In genomic region chr19:40810160-40810559, GRCh38 we compare ENCODE assay signal across 10 cellular contexts. TPM values are rescaled to one million over a fixed set of nuclear protein-coding genes. Genes with fewer than 3 reads are reported as not detected.
A peak's percentile ranks its signal among the peaks of the same experiment; 100 is the strongest.
DNase-seq lines count a peak whose midpoint lies in the region; ATAC-seq and TF ChIP-seq lines count a peak whose summit lies in the region.
"Had no signal": no experiment of that assay in that cellular context is flagged by ENCODE, and none has a peak within 500 bp of the region (broad histone marks: within the 10 kb centered on the region; RNA-seq: fewer than 3 reads in every experiment).

No MANE protein-coding gene starts in this region.

- H3K36me3 Mint-ChIP-seq in HFFc6 (ENCODE audit: low read depth) = peaks cover 22% of the 10 kb centered on the region
- peaks cover 0 to 16% (median 10%) of the 10 kb centered on the region in 3 donors for H3K36me3 Mint-ChIP-seq in naive thymus-derived CD8-positive, alpha-beta T cell

- no peak for ATAC-seq in naive thymus-derived CD8-positive, alpha-beta T cell
- ATAC-seq in GM21367 (IDR thresholded peaks at IDR 0.05; ENCODE audit: unreplicated experiment) = no peak

- TF ChIP-seq CTCF in AG04450 (IDR thresholded peaks at IDR 0.05; ENCODE audit: low read depth, low read length) (no peak), HFFc6 (IDR thresholded peaks at IDR 0.05) (no peak), OCI-LY7 (conservative IDR thresholded peaks at IDR 0.05; ENCODE audit: low read length) (no peak)

- peak overlapping the region; percentile 88 for H3K27ac Mint-ChIP-seq in HFFc6
- peak overlapping the region; percentile 68 to 99 (median 92) for H3K27ac Mint-ChIP-seq in naive thymus-derived CD8-positive, alpha-beta T cell

- H3K27ac ChIP-seq in AG04450 (ENCODE audit: low read depth, low read length) (peak overlapping the region; percentile 11), OCI-LY7 (ENCODE audit: low read depth, low read length, poor library complexity, severe bottlenecking) (no peak overlapping the region)

- CTCF ChIA-PET in AG04450 (lab: Charles Lee) = no interaction called here
- CTCF ChIA-PET in OCI-LY7 (lab: Charles Lee; ENCODE audit: unreplicated experiment) = no interaction called here

- H3K9me2 ChIP-seq in OCI-LY7 (ENCODE audit: insufficient read depth, low read length) = no peaks in the 10 kb centered on the region

- H3K4me1 Mint-ChIP-seq in HFFc6 (ENCODE audit: low read depth) = peaks cover 59% of the 10 kb centered on the region
- peaks cover 43 to 70% (median 67%) of the 10 kb centered on the region in 4 donors for H3K4me1 Mint-ChIP-seq in naive thymus-derived CD8-positive, alpha-beta T cell

- peaks cover 49% of the 10 kb centered on the region for H3K36me3 ChIP-seq in OCI-LY7 (ENCODE audit: insufficient read depth, low read length)

- H2AFZ ChIP-seq in OCI-LY7 (ENCODE audit: low read length) = no peak overlapping the region

- H3K27me3 Mint-ChIP-seq in HFFc6 (ENCODE audit: insufficient read depth) = peaks cover 6% of the 10 kb centered on the region
- H3K27me3 Mint-ChIP-seq in naive thymus-derived CD8-positive, alpha-beta T cell = no peaks in the 10 kb centered on the region

- H3K4me3 ChIP-seq in AG04450 (ENCODE audit: low read depth, low read length) (peak overlapping the region; percentile 27; the same call in 1 of the 2 replicates), OCI-LY7 (ENCODE audit: low read depth, low read length, poor library complexity, severe bottlenecking) (no peak overlapping the region)

- intact Hi-C loops in OCI-LY7 (cut with micrococcal nuclease; ENCODE audit: unreplicated experiment) = no loop called here

- POLR2A ChIA-PET in AG04450 (lab: Yijun Ruan, JAX) = no interaction called here
- POLR2A ChIA-PET in naive thymus-derived CD8-positive, alpha-beta T cell (lab: Charles Lee) = interaction anchor here (1.2 to 17.6 kb wide), 3 partner anchors 12 to 147 kb away, joined by 3 to 301 read pairs (median 47); partner anchors contain the start of genes EGLN2, MIA and RAB4B
- POLR2A ChIA-PET in OCI-LY7 (lab: Charles Lee) = no interaction called here

- no peak overlapping the region for H3K4me2 ChIP-seq in OCI-LY7 (ENCODE audit: low read length)

- peak overlapping the region; percentile 87 for H3K4me3 Mint-ChIP-seq in HFFc6
- H3K4me3 Mint-ChIP-seq in naive thymus-derived CD8-positive, alpha-beta T cell = peak overlapping the region; percentile 30 to 93 (median 84)

- H3K79me2 ChIP-seq in OCI-LY7 (ENCODE audit: insufficient read depth, low read depth, low read length) = peaks cover 14% of the 10 kb centered on the region; the same call in 1 of the 2 replicates

- no peaks in the 10 kb centered on the region for H3K9me3 Mint-ChIP-seq in HFFc6
- H3K9me3 Mint-ChIP-seq in naive thymus-derived CD8-positive, alpha-beta T cell = no peaks in the 10 kb centered on the region

- DNase-seq in AG04450 (ENCODE audit: low read depth, low spot score) (no peak), HFFc6 (no peak), dermis blood vessel endothelial cell (peak; percentile 8), OCI-LY7 (ENCODE audit: low spot score) (no peak), DMS153 (lab: John Stamatoyannopoulos, UW) (no peak), medulla oblongata (ENCODE audit: extremely low spot score) (no peak)
- DNase-seq in naive thymus-derived CD8-positive, alpha-beta T cell = peak in 1 of 10 donors; percentile 47

- BruUV-seq in OCI-LY7 (replicated peaks; lab: Mats Ljungman, UMichigan) = no TSS peak

- H3K4me1 ChIP-seq in OCI-LY7 (ENCODE audit: insufficient read depth, low read length, poor library complexity, severe bottlenecking) = peaks cover 32% of the 10 kb centered on the region

- H4K20me1 ChIP-seq in OCI-LY7 (ENCODE audit: insufficient read depth, low read length) = peaks cover 13% of the 10 kb centered on the region; the same call in 1 of the 2 replicates

- H3K9me3 ChIP-seq in AG04450 (ENCODE audit: control insufficient read depth, insufficient read depth, low read length) (peaks cover 7% of the 10 kb centered on the region; the same call in 1 of the 2 replicates), OCI-LY7 (ENCODE audit: low read length) (no peaks in the 10 kb centered on the region)

- H3K27me3 ChIP-seq in AG04450 (ENCODE audit: control insufficient read depth, insufficient read depth, low read length) = no peaks in the 10 kb centered on the region

RNA-seq across cellular contexts. Expression of gene EGLN2, which starts 11.2 kb away (rescaled TPM):
- 28.2 and 40.6 TPM in 2 replicates for polyA plus RNA-seq in AG04450 (2011; rRNA removed)
- 35.8 and 54.2 TPM in 2 replicates for polyA minus RNA-seq in AG04450 (2011; rRNA and poly(A)+ RNA removed)
- total RNA-seq in HFFc6 (2021; fragmentation: NEBNext Ultra II Directional; extraction: Animal tissue kit (Norgen Biotek cat#: 25700)) = 10 to 100 TPM; 56.0 to 72.0 (median 60.1) TPM
- total RNA-seq in dermis blood vessel endothelial cell (159 and 197 TPM in 2 replicates), OCI-LY7 (2022) (87.9 and 90.8 TPM in 2 replicates)
- 100 to 1,000 TPM; 233 to 243 TPM for total RNA-seq in naive thymus-derived CD8-positive, alpha-beta T cell
- polyA plus RNA-seq in naive thymus-derived CD8-positive, alpha-beta T cell = 100 to 1,000 TPM; 104 to 214 (median 153) TPM
- total RNA-seq in OCI-LY7 (2014; rRNA removed; shearing (Covaris generic)) = 76.1 and 81.6 TPM in 2 replicates

RNA-seq across cellular contexts. Expression of gene RAB4B, which starts 32.1 kb away (rescaled TPM):
- 14.0 and 16.2 TPM in 2 replicates for polyA plus RNA-seq in AG04450 (2011; rRNA removed)
- 6.3 and 12.9 TPM in 2 replicates for polyA minus RNA-seq in AG04450 (2011; rRNA and poly(A)+ RNA removed)
- 10 to 100 TPM; 20.4 to 26.4 (median 22.0) TPM for total RNA-seq in HFFc6 (2021; fragmentation: NEBNext Ultra II Directional; extraction: Animal tissue kit (Norgen Biotek cat#: 25700))
- 15.6 and 21.3 TPM in 2 replicates for total RNA-seq in dermis blood vessel endothelial cell
- total RNA-seq in naive thymus-derived CD8-positive, alpha-beta T cell = 10 to 100 TPM; 47.3 to 48.6 TPM
- 10 to 100 TPM; 76.4 to 87.2 (median 87.1) TPM for polyA plus RNA-seq in naive thymus-derived CD8-positive, alpha-beta T cell
- 32.2 and 37.1 TPM in 2 replicates for total RNA-seq in OCI-LY7 (2014; rRNA removed; shearing (Covaris generic))
- total RNA-seq in OCI-LY7 (2022) = 51.3 and 56.3 TPM in 2 replicates

RNA-seq across cellular contexts. Expression of gene MIA, which starts 34.8 kb away (rescaled TPM):
- polyA plus RNA-seq in AG04450 (2011; rRNA removed) = not detected in 2 replicates
- polyA minus RNA-seq in AG04450 (2011; rRNA and poly(A)+ RNA removed) = not detected in 2 replicates
- total RNA-seq in HFFc6 (2021; fragmentation: NEBNext Ultra II Directional; extraction: Animal tissue kit (Norgen Biotek cat#: 25700)) = not detected
- 0.68 TPM in 1 of 2 replicates, not detected in the other for total RNA-seq in dermis blood vessel endothelial cell
- total RNA-seq in naive thymus-derived CD8-positive, alpha-beta T cell = 1 to 10 TPM in 1 of 2 experiments, not detected in 1; 2.2 TPM
- polyA plus RNA-seq in naive thymus-derived CD8-positive, alpha-beta T cell = not detected
- not detected in 2 replicates for total RNA-seq in OCI-LY7 (2014; rRNA removed; shearing (Covaris generic))
- total RNA-seq in OCI-LY7 (2022) = not detected in 2 replicates
- total RNA-seq: frontal cortex had no signal

RNA-seq across cellular contexts. Expression of gene CYP2A6, which starts 40.1 kb away (rescaled TPM):
- not detected in 2 replicates for polyA plus RNA-seq in AG04450 (2011; rRNA removed)
- not detected in 2 replicates for polyA minus RNA-seq in AG04450 (2011; rRNA and poly(A)+ RNA removed)
- not detected for total RNA-seq in HFFc6 (2021; fragmentation: NEBNext Ultra II Directional; extraction: Animal tissue kit (Norgen Biotek cat#: 25700))
- total RNA-seq in dermis blood vessel endothelial cell (not detected in 2 replicates), OCI-LY7 (2022) (not detected in 2 replicates)
- not detected for total RNA-seq in naive thymus-derived CD8-positive, alpha-beta T cell
- not detected for polyA plus RNA-seq in naive thymus-derived CD8-positive, alpha-beta T cell
- total RNA-seq in OCI-LY7 (2014; rRNA removed; shearing (Covaris generic)) = not detected in 2 replicates
- total RNA-seq: frontal cortex, sciatic nerve had no signal

RNA-seq across cellular contexts. Expression of gene SNRPA, which starts 59.2 kb away (rescaled TPM):
- 126 and 133 TPM in 2 replicates for polyA plus RNA-seq in AG04450 (2011; rRNA removed)
- polyA minus RNA-seq in AG04450 (2011; rRNA and poly(A)+ RNA removed) = 229 and 285 TPM in 2 replicates
- total RNA-seq in HFFc6 (2021; fragmentation: NEBNext Ultra II Directional; extraction: Animal tissue kit (Norgen Biotek cat#: 25700)) = 100 to 1,000 TPM in 4 of 6 experiments, 10 to 100 TPM in 2; 87.8 to 120 (median 104) TPM
- 22.1 and 45.8 TPM in 2 replicates for total RNA-seq in dermis blood vessel endothelial cell
- 10 to 100 TPM; 64.1 to 68.2 TPM for total RNA-seq in naive thymus-derived CD8-positive, alpha-beta T cell
- 10 to 100 TPM; 45.9 to 62.3 (median 60.4) TPM for polyA plus RNA-seq in naive thymus-derived CD8-positive, alpha-beta T cell
- 315 and 328 TPM in 2 replicates for total RNA-seq in OCI-LY7 (2014; rRNA removed; shearing (Covaris generic))
- total RNA-seq in OCI-LY7 (2022) = 214 and 244 TPM in 2 replicates
